Comparison of ENCODE assay signal across 8 cellular contexts in genomic region chr1:228139406-228139930, GRCh38. TPM values are rescaled to one million over a fixed set of nuclear protein-coding genes. Genes with fewer than 3 reads are reported as not detected.
DNase-seq lines count a peak whose midpoint lies in the region; ATAC-seq and TF ChIP-seq lines count a peak whose summit lies in the region.

No MANE protein-coding gene starts in this region.

- peak overlapping the region; percentile 90 for H3K4me3 ChIP-seq in HEK293 (ENCODE audit: low read depth, low read length)
- H3K4me3 ChIP-seq in iPS-15b (ENCODE audit: low read depth, low read length): peak overlapping the region; percentile 52

- TF ChIP-seq CTCF in HEK293 (tag by site-specific recombination; IDR thresholded peaks at IDR 0.05) (no peak), GM13977 (IDR thresholded peaks at IDR 0.05; ENCODE audit: extremely low read depth, insufficient read depth, missing control alignments) (no peak)

- H3K27me3 ChIP-seq in iPS-15b (ENCODE audit: control insufficient read depth, insufficient read depth, low read length): peaks cover 18% of the 10 kb centered on the region

- H3K27me3 Mint-ChIP-seq in activated CD8-positive, alpha-beta T cell treated with anti-CD3 and anti-CD28 coated beads, Interleukin-2, amount 10 ng/mL, durations not matched to agents 7 days and 5 days (ENCODE audit: low read depth): peaks cover 12% of the 10 kb centered on the region
- H3K27me3 Mint-ChIP-seq in stimulated activated naive B cell treated with anti-CD40 and anti-IgM and Interleukin-4, amounts not matched to agents 10 μg/mL and 1 μg/mL and 100 μg/mL, for 72 hours: no peaks in the 10 kb centered on the region

- H3K4me1 ChIP-seq in HEK293 (ENCODE audit: control insufficient read depth, insufficient read depth, low read length) (peaks cover 13% of the 10 kb centered on the region), iPS-15b (ENCODE audit: control insufficient read depth, insufficient read depth, low read length) (no peaks in the 10 kb centered on the region)

- POLR2A ChIA-PET in HEK293 (lab: Yijun Ruan, JAX): interaction anchor here (1.0 to 2.2 kb wide), 4 partner anchors 12 to 35 kb away, joined by 3 to 38 read pairs (median 8); partner anchors contain the start of gene IBA57
- POLR2A ChIA-PET in activated CD8-positive, alpha-beta T cell treated with anti-CD3 and anti-CD28 coated beads, Interleukin-2, amount 10 ng/mL, durations not matched to agents 7 days and 5 days (lab: Charles Lee): interaction anchor here (0.7 to 6.1 kb wide), 3 partner anchors 27 to 57 kb away, joined by 3 to 36 read pairs (median 9); partner anchors contain the start of genes ARF1 and IBA57

- CTCF ChIA-PET in HEK293 (lab: Yijun Ruan, JAX): interaction anchor here (0.7 to 2.2 kb wide), 3 partner anchors 9 to 672 kb away, joined by 3 to 12 read pairs (median 3); no protein-coding TSS in a partner anchor
- CTCF ChIA-PET in activated CD8-positive, alpha-beta T cell treated with anti-CD3 and anti-CD28 coated beads, Interleukin-2, amount 10 ng/mL, durations not matched to agents 7 days and 5 days (lab: Charles Lee): interaction anchor here (5.6 kb wide), 1 partner anchor 28 kb away, joined by 29 read pairs; the partner anchor contains the start of gene IBA57

- in situ Hi-C loops in GM13977 (cut with MboI; ENCODE audit: low pct_unique_long_range_greater_than_20kb, low sequenced_read_pairs, unreplicated experiment): no loop called here

- H3K9me3 Mint-ChIP-seq in activated CD8-positive, alpha-beta T cell treated with anti-CD3 and anti-CD28 coated beads, Interleukin-2, amount 10 ng/mL, durations not matched to agents 7 days and 5 days (ENCODE audit: insufficient read depth): no peaks in the 10 kb centered on the region
- no peaks in the 10 kb centered on the region for H3K9me3 Mint-ChIP-seq in stimulated activated naive B cell treated with anti-CD40 and anti-IgM and Interleukin-4, amounts not matched to agents 10 μg/mL and 1 μg/mL and 100 μg/mL, for 72 hours

- H3K36me3 ChIP-seq in HEK293 (ENCODE audit: control insufficient read depth in 2 of 2, insufficient read depth in 1 of 2, low read length in 2 of 2) (peaks cover 0 to 15% of the 10 kb centered on the region in 2 experiments; a peak in 1 of 3 replicates), iPS-15b (ENCODE audit: control insufficient read depth, insufficient read depth, low read length) (no peaks in the 10 kb centered on the region)

- peaks cover 42% of the 10 kb centered on the region for H3K4me1 Mint-ChIP-seq in activated CD8-positive, alpha-beta T cell treated with anti-CD3 and anti-CD28 coated beads, Interleukin-2, amount 10 ng/mL, durations not matched to agents 7 days and 5 days (ENCODE audit: low read depth)
- peaks cover 17 to 53% of the 10 kb centered on the region in 2 donors for H3K4me1 Mint-ChIP-seq in stimulated activated naive B cell treated with anti-CD40 and anti-IgM and Interleukin-4, amounts not matched to agents 10 μg/mL and 1 μg/mL and 100 μg/mL, for 72 hours

- peaks cover 32% of the 10 kb centered on the region for H3K36me3 Mint-ChIP-seq in activated CD8-positive, alpha-beta T cell treated with anti-CD3 and anti-CD28 coated beads, Interleukin-2, amount 10 ng/mL, durations not matched to agents 7 days and 5 days (ENCODE audit: low read depth)
- peaks cover 2 to 5% of the 10 kb centered on the region in 2 donors for H3K36me3 Mint-ChIP-seq in stimulated activated naive B cell treated with anti-CD40 and anti-IgM and Interleukin-4, amounts not matched to agents 10 μg/mL and 1 μg/mL and 100 μg/mL, for 72 hours

- peak overlapping the region; percentile 100 for H3K4me3 Mint-ChIP-seq in activated CD8-positive, alpha-beta T cell treated with anti-CD3 and anti-CD28 coated beads, Interleukin-2, amount 10 ng/mL, durations not matched to agents 7 days and 5 days
- peak overlapping the region; percentile 93 to 97 for H3K4me3 Mint-ChIP-seq in stimulated activated naive B cell treated with anti-CD40 and anti-IgM and Interleukin-4, amounts not matched to agents 10 μg/mL and 1 μg/mL and 100 μg/mL, for 72 hours

- H3K9ac ChIP-seq in iPS-15b (ENCODE audit: low read depth, low read length): no peak overlapping the region

- peak overlapping the region; percentile 99 for H3K27ac Mint-ChIP-seq in activated CD8-positive, alpha-beta T cell treated with anti-CD3 and anti-CD28 coated beads, Interleukin-2, amount 10 ng/mL, durations not matched to agents 7 days and 5 days
- H3K27ac Mint-ChIP-seq in stimulated activated naive B cell treated with anti-CD40 and anti-IgM and Interleukin-4, amounts not matched to agents 10 μg/mL and 1 μg/mL and 100 μg/mL, for 72 hours: peak overlapping the region; percentile 98

- peak overlapping the region; percentile 75 for H3K27ac ChIP-seq in HEK293 (ENCODE audit: extremely low read depth, low read depth, low read length)

- no peak for ATAC-seq in activated CD8-positive, alpha-beta T cell treated with anti-CD3 and anti-CD28 coated beads, Interleukin-2, amount 10 ng/mL, durations not matched to agents 7 days and 5 days
- ATAC-seq in stimulated activated naive B cell treated with anti-CD40 and anti-IgM and Interleukin-4, amounts not matched to agents 10 μg/mL and 1 μg/mL and 100 μg/mL, for 72 hours (replicated peaks): no peak
- no peak for ATAC-seq in HG02759 (IDR thresholded peaks at IDR 0.05; ENCODE audit: unreplicated experiment)

- H3K9me3 ChIP-seq in HEK293 (ENCODE audit: control insufficient read depth, insufficient read depth, low read depth, low read length) (no peaks in the 10 kb centered on the region), iPS-15b (ENCODE audit: control insufficient read depth, insufficient read depth, low read length) (no peaks in the 10 kb centered on the region)

- no peak for DNase-seq in activated CD8-positive, alpha-beta T cell treated with anti-CD3 and anti-CD28 coated beads, Interleukin-2, amount 10 ng/mL, durations not matched to agents 7 days and 5 days
- no peak for DNase-seq in stimulated activated naive B cell treated with anti-CD40 and anti-IgM and Interleukin-4, amounts not matched to agents 10 μg/mL and 1 μg/mL and 100 μg/mL, for 72 hours
- DNase-seq in erythroblast (lab: John Stamatoyannopoulos, UW) (no peak), D341Med (ENCODE audit: low spot score) (no peak), GM13977 (ENCODE audit: low spot score) (no peak)

- no peak for TF ChIP-seq POLR2A in erythroblast (IDR thresholded peaks at IDR 0.05; ENCODE audit: low read length)

TF ChIP-seq in HEK293, 187 proteins besides CTCF, POLR2A, EP300 and RAD21 (continues in another document):
- TF ChIP-seq KLF7 (tag by site-specific recombination; IDR thresholded peaks at IDR 0.05; ENCODE audit: borderline replicate concordance): no peak
- no peak for TF ChIP-seq ZNF248 (tag by site-specific recombination; IDR thresholded peaks at IDR 0.05)
- TF ChIP-seq ZNF610 (tag by site-specific recombination; IDR thresholded peaks at IDR 0.05; ENCODE audit: borderline replicate concordance): peak; percentile 52
- peak; percentile 27; the same call in 1 of the 2 replicates for TF ChIP-seq ZNF2 (tag by site-specific recombination; IDR thresholded peaks at IDR 0.05)
- TF ChIP-seq ZNF280C (tag by site-specific recombination; IDR thresholded peaks at IDR 0.05): no peak
- peak; percentile 71 for TF ChIP-seq ZNF335 (tag by site-specific recombination; conservative IDR thresholded peaks at IDR 0.05)
- TF ChIP-seq OSR2 (tag by site-specific recombination; IDR thresholded peaks at IDR 0.05): no peak
- TF ChIP-seq OVOL3 (tag by site-specific recombination; IDR thresholded peaks at IDR 0.05): 0 out of 2 replicates have a peak, but pooled peaks have one; percentile 7
- no peak for TF ChIP-seq ZNF843 (tag by site-specific recombination; IDR thresholded peaks at IDR 0.05)
- no peak for TF ChIP-seq ZBTB26 (tag by site-specific recombination; optimal IDR thresholded peaks at IDR 0.05)
- peak; percentile 84 for TF ChIP-seq ZSCAN30 (tag by site-specific recombination; IDR thresholded peaks at IDR 0.05)
- TF ChIP-seq ZNF660 (tag by site-specific recombination; IDR thresholded peaks at IDR 0.05): peak; percentile 9

RNA-seq across cellular contexts. Expression of gene GUK1, which starts 0.6 kb away (rescaled TPM):
- 100 to 1,000 TPM; 339 to 344 TPM for total RNA-seq in activated CD8-positive, alpha-beta T cell treated with anti-CD3 and anti-CD28 coated beads, Interleukin-2, amount 10 ng/mL, durations not matched to agents 7 days and 5 days

RNA-seq across cellular contexts. Expression of gene GJC2, which starts 10.3 kb away (rescaled TPM):
- total RNA-seq in activated CD8-positive, alpha-beta T cell treated with anti-CD3 and anti-CD28 coated beads, Interleukin-2, amount 10 ng/mL, durations not matched to agents 7 days and 5 days: 1 to 10 TPM; 4.1 to 4.4 TPM

RNA-seq across cellular contexts. Expression of gene IBA57, which starts 26.1 kb away (rescaled TPM):
- 1 to 10 TPM; 7.5 to 8.9 TPM for total RNA-seq in activated CD8-positive, alpha-beta T cell treated with anti-CD3 and anti-CD28 coated beads, Interleukin-2, amount 10 ng/mL, durations not matched to agents 7 days and 5 days

RNA-seq across cellular contexts. Expression of gene MRPL55, which starts 30.4 kb away (rescaled TPM):
- 10 to 100 TPM; 51.1 to 60.7 TPM for total RNA-seq in activated CD8-positive, alpha-beta T cell treated with anti-CD3 and anti-CD28 coated beads, Interleukin-2, amount 10 ng/mL, durations not matched to agents 7 days and 5 days

RNA-seq across cellular contexts. Expression of gene C1orf35, which starts 36.3 kb away (rescaled TPM):
- total RNA-seq in activated CD8-positive, alpha-beta T cell treated with anti-CD3 and anti-CD28 coated beads, Interleukin-2, amount 10 ng/mL, durations not matched to agents 7 days and 5 days: 10 to 100 TPM; 24.7 to 25.6 TPM
